ENCODE assay signal across 8 cellular contexts in genomic region chr4:18022572-18023039, GRCh38. TPM values are rescaled to one million over a fixed set of nuclear protein-coding genes. Genes with fewer than 3 reads are reported as not detected.
DNase-seq lines count a peak whose midpoint lies in the region; ATAC-seq and TF ChIP-seq lines count a peak whose summit lies in the region.

No MANE protein-coding gene starts in this region.

- H3K36me3 Mint-ChIP-seq in effector memory CD8-positive, alpha-beta T cell (ENCODE audit: insufficient read depth): peaks cover 10% of the 10 kb centered on the region

- peak overlapping the region; percentile 88 for H3K27ac ChIP-seq in neural cell (ENCODE audit: low read length)

- no peak for TF ChIP-seq CTCF in neural cell (IDR thresholded peaks at IDR 0.05; ENCODE audit: poor library complexity, severe bottlenecking)

- H3F3A ChIP-seq in neural cell (ENCODE audit: insufficient read depth, low read length, poor library complexity, severe bottlenecking): no peaks in the 10 kb centered on the region

- H3K9me3 Mint-ChIP-seq in effector memory CD8-positive, alpha-beta T cell: no peaks in the 10 kb centered on the region

- peak overlapping the region in 1 of 2 donors; percentile 94 for H3K27ac Mint-ChIP-seq in effector memory CD8-positive, alpha-beta T cell

- no peaks in the 10 kb centered on the region for H3K9me2 ChIP-seq in neural cell (ENCODE audit: insufficient read depth, low read length)

- H3K36me3 ChIP-seq in neural cell (ENCODE audit: insufficient read depth, low read length): no peaks in the 10 kb centered on the region

- peak overlapping the region; percentile 87 to 93 for H3K4me3 Mint-ChIP-seq in effector memory CD8-positive, alpha-beta T cell

- peaks cover 5% of the 10 kb centered on the region for H4K20me1 ChIP-seq in neural cell (ENCODE audit: insufficient read depth)

- H2AFZ ChIP-seq in neural cell (ENCODE audit: low read depth, low read length): peak overlapping the region; percentile 58

- H3K4me1 Mint-ChIP-seq in effector memory CD8-positive, alpha-beta T cell (ENCODE audit: low read depth in 2 of 2): peaks cover 15 to 24% of the 10 kb centered on the region in 2 donors

- no peaks in the 10 kb centered on the region for H3K27me3 Mint-ChIP-seq in effector memory CD8-positive, alpha-beta T cell

- H3K9me3 ChIP-seq in neural cell (ENCODE audit: low read length): no peaks in the 10 kb centered on the region

- DNase-seq in CD1c-positive myeloid dendritic cell (ENCODE audit: extremely low spot score): peak; percentile 10
- peak; percentile 27 for DNase-seq in NCI-H69 (lab: John Stamatoyannopoulos, UW)
- no peak for DNase-seq in effector memory CD8-positive, alpha-beta T cell
- no peak for DNase-seq in NCI-H2107 (lab: John Stamatoyannopoulos, UW)

- ATAC-seq in effector memory CD8-positive, alpha-beta T cell (replicated peaks): no peak
- no peak for ATAC-seq in GM21576 (IDR thresholded peaks at IDR 0.05; ENCODE audit: unreplicated experiment)
- no peak for ATAC-seq in GM18873 (IDR thresholded peaks at IDR 0.05; ENCODE audit: low FRiP score, unreplicated experiment)
- ATAC-seq in GM19395 (IDR thresholded peaks at IDR 0.05; ENCODE audit: unreplicated experiment): no peak

- peak overlapping the region; percentile 88 for H3K9ac ChIP-seq in neural cell (ENCODE audit: low read length)

- peak overlapping the region; percentile 74 for H3K4me2 ChIP-seq in neural cell (ENCODE audit: low read length)

- peaks cover 30% of the 10 kb centered on the region for H3K79me2 ChIP-seq in neural cell (replicated peaks; ENCODE audit: insufficient read depth, low read length)

- no peak for TF ChIP-seq EP300 in neural cell (conservative IDR thresholded peaks at IDR 0.05; ENCODE audit: poor library complexity, severe bottlenecking)

- peak overlapping the region; percentile 86 for H3K4me3 ChIP-seq in neural cell (ENCODE audit: low read length)

- H3K27me3 ChIP-seq in neural cell (ENCODE audit: insufficient read depth, low read depth, low read length): no peaks in the 10 kb centered on the region

- TF ChIP-seq RAD21 in neural cell (conservative IDR thresholded peaks at IDR 0.05): no peak

TF ChIP-seq in neural cell, 6 proteins besides CTCF, POLR2A, EP300 and RAD21:
- TF ChIP-seq TAF1 (IDR thresholded peaks at IDR 0.05; ENCODE audit: low read depth) (no peak), EZH2 (IDR thresholded peaks at IDR 0.05; ENCODE audit: borderline replicate concordance, insufficient read depth, low read length, poor library complexity, severe bottlenecking) (no peak), SMC3 (conservative IDR thresholded peaks at IDR 0.05; ENCODE audit: poor library complexity) (no peak), POLR2AphosphoS5 (IDR thresholded peaks at IDR 0.05) (no peak)
TF ChIP-seq in neural cell: peak in this region for 0.

RNA-seq across cellular contexts. Expression of gene LCORL, which starts 1.1 kb away (rescaled TPM):
- 32.0 and 49.0 TPM in 2 replicates for polyA plus RNA-seq in neural cell
- polyA minus RNA-seq in neural cell: 131 and 154 TPM in 2 replicates

Comparison
In these comparisons a context has a peak if more than half of its experiments do, and no peak if none do; other contexts are left out.
1. DNase-seq: peak in CD1c-positive myeloid dendritic cell (single experiment) and NCI-H69 (single experiment); none in effector memory CD8-positive, alpha-beta T cell (0 of 3) and NCI-H2107 (single experiment).